ENCODE assay signal across 1 cellular context in the genomic region with DNA sequence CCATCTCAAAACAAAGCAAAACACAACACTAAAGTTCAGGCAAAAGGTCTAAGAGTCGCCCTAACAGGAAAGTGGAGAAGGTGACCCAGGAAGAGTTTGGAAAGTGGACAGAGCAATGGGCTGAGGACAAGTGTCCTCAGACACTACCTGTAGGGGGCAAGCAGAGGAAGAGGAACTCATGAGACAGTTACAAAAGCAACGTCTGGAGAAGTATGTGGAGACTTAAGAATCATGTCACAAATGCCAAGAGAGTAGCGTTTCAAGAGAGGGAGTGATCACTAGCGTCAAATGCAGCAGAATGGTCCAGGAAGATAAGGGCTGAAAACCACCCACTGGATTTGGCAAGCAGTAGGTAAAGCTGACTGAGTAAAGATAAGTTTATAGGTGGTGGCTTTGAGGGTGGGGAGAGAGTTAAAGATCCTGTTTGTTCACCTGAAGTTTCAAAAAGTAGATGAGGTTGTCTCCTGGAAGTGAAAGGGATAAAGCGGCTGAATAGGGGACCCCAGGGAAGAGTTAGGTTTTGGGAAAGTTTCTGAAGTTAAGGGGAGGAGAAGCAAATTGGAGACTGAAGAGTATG.
TF ChIP-seq lines count a peak whose summit lies in the region.

No MANE protein-coding gene starts in this region.

TF ChIP-seq in K562, 482 proteins besides CTCF, POLR2A, EP300 and RAD21 (continued from another document and continues in another):
- TF ChIP-seq ZBTB26 (CRISPR knock-in tag; IDR thresholded peaks at IDR 0.05) (no peak), STAT5A (IDR thresholded peaks at IDR 0.05; ENCODE audit: borderline replicate concordance, low read length) (peak; percentile 95), GABPB2 (CRISPR knock-in tag; conservative IDR thresholded peaks at IDR 0.05) (no peak), XRCC4 (IDR thresholded peaks at IDR 0.05; ENCODE audit: extremely low read depth, insufficient read depth, insufficient read length) (no peak), SOX6 (IDR thresholded peaks at IDR 0.05) (peak; percentile 93), MAFK (IDR thresholded peaks at IDR 0.05; ENCODE audit: low read length) (no peak), PCBP1 (IDR thresholded peaks at IDR 0.05; ENCODE audit: low read depth, low read length, poor library complexity, severe bottlenecking) (no peak), ZNF3 (CRISPR knock-in tag; IDR thresholded peaks at IDR 0.05) (no peak), DNMT1 (IDR thresholded peaks at IDR 0.05) (0 out of 2 replicates have a peak, but pooled peaks have one; percentile 27), RBBP5 (IDR thresholded peaks at IDR 0.05; ENCODE audit: borderline replicate concordance, insufficient read depth, low read length, poor library complexity, severe bottlenecking) (no peak), PURB (CRISPR knock-in tag; IDR thresholded peaks at IDR 0.05; ENCODE audit: low read depth) (no peak), ZZZ3 (IDR thresholded peaks at IDR 0.05) (0 out of 2 replicates have a peak, but pooled peaks have one; percentile 31), ZNF75A (CRISPR knock-in tag; IDR thresholded peaks at IDR 0.05) (no peak), BRF2 (IDR thresholded peaks at IDR 0.05; ENCODE audit: borderline replicate concordance, insufficient read depth, insufficient read length) (no peak), ZNF224 (CRISPR knock-in tag; IDR thresholded peaks at IDR 0.05) (no peak), ZNF518B (CRISPR knock-in tag; IDR thresholded peaks at IDR 0.05) (no peak), KAT8 (IDR thresholded peaks at IDR 0.05; ENCODE audit: low read depth) (no peak), RAD51 (IDR thresholded peaks at IDR 0.05; ENCODE audit: borderline replicate concordance, low read depth) (peak; percentile 63; the same call in 1 of the 2 replicates), POLR2G (IDR thresholded peaks at IDR 0.05; ENCODE audit: low read depth, low read length) (no peak), KDM2B (CRISPR knock-in tag; IDR thresholded peaks at IDR 0.05) (no peak), SP1 (CRISPR knock-in tag; IDR thresholded peaks at IDR 0.05) (peak; percentile 80), SPI1 (IDR thresholded peaks at IDR 0.05; ENCODE audit: borderline replicate concordance, low read depth, low read length) (peak; percentile 88), ZNF134 (CRISPR knock-in tag; conservative IDR thresholded peaks at IDR 0.05) (no peak), ZNF217 (CRISPR knock-in tag; IDR thresholded peaks at IDR 0.05) (no peak), PTTG1 (tag; IDR thresholded peaks at IDR 0.05; ENCODE audit: low read depth) (no peak; the same call in none of the 2 replicates), FUS (optimal IDR thresholded peaks at IDR 0.05; ENCODE audit: low read depth, low read length) (no peak), GTF2E2 (tag; IDR thresholded peaks at IDR 0.05) (no peak), ELF4 (CRISPR knock-in tag; IDR thresholded peaks at IDR 0.05) (no peak; the same call in 1 of the 2 replicates), HMGXB4 (CRISPR knock-in tag; IDR thresholded peaks at IDR 0.05) (0 out of 2 replicates have a peak, but pooled peaks have one; percentile 38), IFI16 (CRISPR knock-in tag; IDR thresholded peaks at IDR 0.05) (no peak), KDM5B (IDR thresholded peaks at IDR 0.05; ENCODE audit: insufficient replicate concordance, low read depth, low read length) (no peak), E2F3 (CRISPR knock-in tag; IDR thresholded peaks at IDR 0.05) (no peak), SIN3B (IDR thresholded peaks at IDR 0.05; ENCODE audit: low read depth) (no peak), SRSF3 (IDR thresholded peaks at IDR 0.05; ENCODE audit: insufficient read depth, low read length) (no peak), U2AF2 (optimal IDR thresholded peaks at IDR 0.05; ENCODE audit: low read depth, low read length) (no peak), ZNF57 (CRISPR knock-in tag; IDR thresholded peaks at IDR 0.05) (no peak), BRF1 (IDR thresholded peaks at IDR 0.05; ENCODE audit: borderline replicate concordance, extremely low read depth, insufficient read length) (no peak), ZNF133 (CRISPR knock-in tag; IDR thresholded peaks at IDR 0.05) (no peak), NFXL1 (CRISPR knock-in tag; IDR thresholded peaks at IDR 0.05) (no peak), MAFG (tag; conservative IDR thresholded peaks at IDR 0.05) (no peak), ATF6 (CRISPR knock-in tag; IDR thresholded peaks at IDR 0.05) (no peak), SMAD4 (CRISPR knock-in tag; conservative IDR thresholded peaks at IDR 0.05) (peak; percentile 91), ZBTB17 (CRISPR knock-in tag; IDR thresholded peaks at IDR 0.05) (no peak)
- TF ChIP-seq, protein P1, sequence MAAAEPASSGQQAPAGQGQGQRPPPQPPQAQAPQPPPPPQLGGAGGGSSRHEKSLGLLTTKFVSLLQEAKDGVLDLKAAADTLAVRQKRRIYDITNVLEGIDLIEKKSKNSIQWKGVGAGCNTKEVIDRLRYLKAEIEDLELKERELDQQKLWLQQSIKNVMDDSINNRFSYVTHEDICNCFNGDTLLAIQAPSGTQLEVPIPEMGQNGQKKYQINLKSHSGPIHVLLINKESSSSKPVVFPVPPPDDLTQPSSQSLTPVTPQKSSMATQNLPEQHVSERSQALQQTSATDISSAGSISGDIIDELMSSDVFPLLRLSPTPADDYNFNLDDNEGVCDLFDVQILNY (CRISPR knock-in tag; IDR thresholded peaks at IDR 0.05), result no peak; the same call in 1 of the 2 replicates
- TF ChIP-seq, protein P2, sequence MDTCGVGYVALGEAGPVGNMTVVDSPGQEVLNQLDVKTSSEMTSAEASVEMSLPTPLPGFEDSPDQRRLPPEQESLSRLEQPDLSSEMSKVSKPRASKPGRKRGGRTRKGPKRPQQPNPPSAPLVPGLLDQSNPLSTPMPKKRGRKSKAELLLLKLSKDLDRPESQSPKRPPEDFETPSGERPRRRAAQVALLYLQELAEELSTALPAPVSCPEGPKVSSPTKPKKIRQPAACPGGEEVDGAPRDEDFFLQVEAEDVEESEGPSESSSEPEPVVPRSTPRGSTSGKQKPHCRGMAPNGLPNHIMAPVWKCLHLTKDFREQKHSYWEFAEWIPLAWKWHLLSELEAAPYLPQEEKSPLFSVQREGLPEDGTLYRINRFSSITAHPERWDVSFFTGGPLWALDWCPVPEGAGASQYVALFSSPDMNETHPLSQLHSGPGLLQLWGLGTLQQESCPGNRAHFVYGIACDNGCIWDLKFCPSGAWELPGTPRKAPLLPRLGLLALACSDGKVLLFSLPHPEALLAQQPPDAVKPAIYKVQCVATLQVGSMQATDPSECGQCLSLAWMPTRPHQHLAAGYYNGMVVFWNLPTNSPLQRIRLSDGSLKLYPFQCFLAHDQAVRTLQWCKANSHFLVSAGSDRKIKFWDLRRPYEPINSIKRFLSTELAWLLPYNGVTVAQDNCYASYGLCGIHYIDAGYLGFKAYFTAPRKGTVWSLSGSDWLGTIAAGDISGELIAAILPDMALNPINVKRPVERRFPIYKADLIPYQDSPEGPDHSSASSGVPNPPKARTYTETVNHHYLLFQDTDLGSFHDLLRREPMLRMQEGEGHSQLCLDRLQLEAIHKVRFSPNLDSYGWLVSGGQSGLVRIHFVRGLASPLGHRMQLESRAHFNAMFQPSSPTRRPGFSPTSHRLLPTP (IDR thresholded peaks at IDR 0.05; ENCODE audit: borderline replicate concordance, extremely low read depth, insufficient read length), result no peak
- TF ChIP-seq, protein P3, sequence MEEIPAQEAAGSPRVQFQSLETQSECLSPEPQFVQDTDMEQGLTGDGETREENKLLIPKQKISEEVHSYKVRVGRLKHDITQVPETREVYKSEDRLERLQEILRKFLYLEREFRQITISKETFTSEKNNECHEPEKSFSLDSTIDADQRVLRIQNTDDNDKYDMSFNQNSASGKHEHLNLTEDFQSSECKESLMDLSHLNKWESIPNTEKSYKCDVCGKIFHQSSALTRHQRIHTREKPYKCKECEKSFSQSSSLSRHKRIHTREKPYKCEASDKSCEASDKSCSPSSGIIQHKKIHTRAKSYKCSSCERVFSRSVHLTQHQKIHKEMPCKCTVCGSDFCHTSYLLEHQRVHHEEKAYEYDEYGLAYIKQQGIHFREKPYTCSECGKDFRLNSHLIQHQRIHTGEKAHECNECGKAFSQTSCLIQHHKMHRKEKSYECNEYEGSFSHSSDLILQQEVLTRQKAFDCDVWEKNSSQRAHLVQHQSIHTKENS (CRISPR knock-in tag; IDR thresholded peaks at IDR 0.05), result no peak
- TF ChIP-seq, protein P4, sequence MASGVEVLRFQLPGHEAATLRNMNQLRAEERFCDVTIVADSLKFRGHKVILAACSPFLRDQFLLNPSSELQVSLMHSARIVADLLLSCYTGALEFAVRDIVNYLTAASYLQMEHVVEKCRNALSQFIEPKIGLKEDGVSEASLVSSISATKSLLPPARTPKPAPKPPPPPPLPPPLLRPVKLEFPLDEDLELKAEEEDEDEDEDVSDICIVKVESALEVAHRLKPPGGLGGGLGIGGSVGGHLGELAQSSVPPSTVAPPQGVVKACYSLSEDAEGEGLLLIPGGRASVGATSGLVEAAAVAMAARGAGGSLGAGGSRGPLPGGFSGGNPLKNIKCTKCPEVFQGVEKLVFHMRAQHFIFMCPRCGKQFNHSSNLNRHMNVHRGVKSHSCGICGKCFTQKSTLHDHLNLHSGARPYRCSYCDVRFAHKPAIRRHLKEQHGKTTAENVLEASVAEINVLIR (CRISPR knock-in tag; IDR thresholded peaks at IDR 0.05), result no peak
